ENCODE assay signal across 1 cellular context in the genomic region with DNA sequence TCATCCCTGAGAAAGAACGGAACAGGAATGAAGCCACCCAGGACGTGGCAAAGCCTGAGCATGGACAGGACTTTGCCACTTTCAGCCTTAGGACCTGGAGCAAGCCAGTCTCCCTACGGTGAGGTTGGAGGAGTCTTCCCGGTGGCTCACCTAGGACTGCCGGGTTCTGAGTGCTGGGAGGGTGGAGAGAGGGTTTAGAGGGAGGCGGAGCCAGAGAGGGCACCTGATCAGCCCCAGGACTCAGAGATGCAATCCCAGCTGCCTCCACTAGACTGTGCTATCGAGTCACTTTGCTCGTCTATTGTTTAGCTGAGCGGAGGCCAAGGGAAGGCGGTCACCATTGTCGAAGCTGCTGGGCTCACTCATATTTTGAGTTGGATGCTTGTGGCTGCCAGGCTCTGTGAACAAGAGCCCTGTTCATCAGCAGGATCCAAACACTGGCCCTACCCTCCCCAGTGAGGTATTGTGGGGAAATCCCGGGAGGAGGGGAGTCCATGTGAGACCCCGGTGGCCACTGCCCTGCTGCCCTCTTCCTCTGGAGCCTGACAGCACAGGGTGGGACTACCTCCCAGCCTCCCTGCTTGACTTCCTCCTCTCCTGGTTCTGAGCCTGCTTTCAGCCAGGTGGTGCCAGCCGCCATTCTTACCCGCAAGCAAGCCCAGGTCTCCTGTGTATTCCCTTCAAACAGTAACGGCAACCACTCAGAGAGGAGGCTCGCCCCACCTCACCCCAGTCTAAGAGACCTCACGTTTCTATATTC.
TF ChIP-seq lines count a peak whose summit lies in the region.

No MANE protein-coding gene starts in this region.

TF ChIP-seq in HepG2, 621 proteins besides CTCF, POLR2A, EP300 and RAD21 (continues in another document):
- TF ChIP-seq ZNF280D (CRISPR knock-in tag; IDR thresholded peaks at IDR 0.05) (no peak), AHR (CRISPR knock-in tag; IDR thresholded peaks at IDR 0.05) (no peak), SMC3 (IDR thresholded peaks at IDR 0.05; ENCODE audit: low read length) (peak; percentile 58), MZF1 (CRISPR knock-in tag; IDR thresholded peaks at IDR 0.05; ENCODE audit: borderline replicate concordance) (no peak), TCF7 (IDR thresholded peaks at IDR 0.05; ENCODE audit: low read depth) (no peak), ZSCAN5A (CRISPR knock-in tag; IDR thresholded peaks at IDR 0.05; ENCODE audit: borderline replicate concordance) (no peak), RFX3 (CRISPR knock-in tag; IDR thresholded peaks at IDR 0.05) (no peak), TCF12 (IDR thresholded peaks at IDR 0.05) (no peak), TCF12 (CRISPR knock-in tag; IDR thresholded peaks at IDR 0.05) (no peak), MLX (CRISPR knock-in tag; IDR thresholded peaks at IDR 0.05) (no peak), SIX4 (CRISPR knock-in tag; IDR thresholded peaks at IDR 0.05) (no peak), SCMH1 (CRISPR knock-in tag; IDR thresholded peaks at IDR 0.05; ENCODE audit: borderline replicate concordance) (no peak), NFE2 (CRISPR knock-in tag; IDR thresholded peaks at IDR 0.05) (no peak), KMT2B (CRISPR knock-in tag; IDR thresholded peaks at IDR 0.05) (no peak), ETV5 (CRISPR knock-in tag; IDR thresholded peaks at IDR 0.05; ENCODE audit: borderline replicate concordance) (0 out of 2 replicates have a peak, but pooled peaks have one; percentile 22), ZNF552 (CRISPR knock-in tag; IDR thresholded peaks at IDR 0.05; ENCODE audit: borderline replicate concordance) (no peak), LBX2 (CRISPR knock-in tag; IDR thresholded peaks at IDR 0.05; ENCODE audit: borderline replicate concordance) (no peak), ZNF451 (CRISPR knock-in tag; IDR thresholded peaks at IDR 0.05) (no peak), ZBTB8A (CRISPR knock-in tag; IDR thresholded peaks at IDR 0.05; ENCODE audit: borderline replicate concordance, low read depth) (no peak), NCOA1 (CRISPR knock-in tag; IDR thresholded peaks at IDR 0.05) (no peak), ZSCAN20 (CRISPR knock-in tag; IDR thresholded peaks at IDR 0.05; ENCODE audit: borderline replicate concordance) (no peak), IRX3 (CRISPR knock-in tag; IDR thresholded peaks at IDR 0.05; ENCODE audit: borderline replicate concordance, low read depth) (no peak), NFE2L2 (IDR thresholded peaks at IDR 0.05; ENCODE audit: low read length) (no peak), ZNF556 (CRISPR knock-in tag; IDR thresholded peaks at IDR 0.05; ENCODE audit: borderline replicate concordance) (0 out of 2 replicates have a peak, but pooled peaks have one; percentile 27), ZFX (CRISPR knock-in tag; IDR thresholded peaks at IDR 0.05; ENCODE audit: low read depth) (no peak), SPEN (CRISPR knock-in tag; IDR thresholded peaks at IDR 0.05; ENCODE audit: low read depth) (no peak), ZNF709 (CRISPR knock-in tag; IDR thresholded peaks at IDR 0.05) (no peak), CCDC6 (CRISPR knock-in tag; IDR thresholded peaks at IDR 0.05) (no peak), PHB2 (IDR thresholded peaks at IDR 0.05; ENCODE audit: partially characterized antibody) (no peak), ZMYM4 (CRISPR knock-in tag; IDR thresholded peaks at IDR 0.05) (peak; percentile 54; the same call in 1 of the 2 replicates), HOXD1 (CRISPR knock-in tag; IDR thresholded peaks at IDR 0.05) (no peak), ZNF790 (CRISPR knock-in tag; IDR thresholded peaks at IDR 0.05; ENCODE audit: borderline replicate concordance) (no peak), HNRNPLL (IDR thresholded peaks at IDR 0.05; ENCODE audit: low read depth, low read length, poor library complexity, severe bottlenecking) (no peak), GZF1 (CRISPR knock-in tag; IDR thresholded peaks at IDR 0.05) (no peak), TEAD3 (CRISPR knock-in tag; optimal IDR thresholded peaks at IDR 0.05; ENCODE audit: borderline replicate concordance) (peak; percentile 43), ARNT (IDR thresholded peaks at IDR 0.05) (no peak), BHLHE40 (IDR thresholded peaks at IDR 0.05; ENCODE audit: low read length) (peak; percentile 29; the same call in 1 of the 2 replicates), ERF (CRISPR knock-in tag; IDR thresholded peaks at IDR 0.05) (0 out of 2 replicates have a peak, but pooled peaks have one; percentile 38), XBP1 (CRISPR knock-in tag; IDR thresholded peaks at IDR 0.05) (no peak), DDIT3 (CRISPR knock-in tag; IDR thresholded peaks at IDR 0.05) (no peak), ZNF660 (CRISPR knock-in tag; IDR thresholded peaks at IDR 0.05; ENCODE audit: borderline replicate concordance, low read depth) (no peak), SNAPC4 (CRISPR knock-in tag; IDR thresholded peaks at IDR 0.05) (no peak), BATF2 (CRISPR knock-in tag; IDR thresholded peaks at IDR 0.05) (no peak)
- TF ChIP-seq, protein P1, sequence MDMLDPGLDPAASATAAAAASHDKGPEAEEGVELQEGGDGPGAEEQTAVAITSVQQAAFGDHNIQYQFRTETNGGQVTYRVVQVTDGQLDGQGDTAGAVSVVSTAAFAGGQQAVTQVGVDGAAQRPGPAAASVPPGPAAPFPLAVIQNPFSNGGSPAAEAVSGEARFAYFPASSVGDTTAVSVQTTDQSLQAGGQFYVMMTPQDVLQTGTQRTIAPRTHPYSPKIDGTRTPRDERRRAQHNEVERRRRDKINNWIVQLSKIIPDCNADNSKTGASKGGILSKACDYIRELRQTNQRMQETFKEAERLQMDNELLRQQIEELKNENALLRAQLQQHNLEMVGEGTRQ (IDR thresholded peaks at IDR 0.05; ENCODE audit: low read depth, low read length), result peak; percentile 61; the same call in 1 of the 2 replicates
- TF ChIP-seq, protein P1 (CRISPR knock-in tag; IDR thresholded peaks at IDR 0.05; ENCODE audit: borderline replicate concordance), result peak; percentile 50; the same call in 1 of the 2 replicates
- TF ChIP-seq, protein P2, sequence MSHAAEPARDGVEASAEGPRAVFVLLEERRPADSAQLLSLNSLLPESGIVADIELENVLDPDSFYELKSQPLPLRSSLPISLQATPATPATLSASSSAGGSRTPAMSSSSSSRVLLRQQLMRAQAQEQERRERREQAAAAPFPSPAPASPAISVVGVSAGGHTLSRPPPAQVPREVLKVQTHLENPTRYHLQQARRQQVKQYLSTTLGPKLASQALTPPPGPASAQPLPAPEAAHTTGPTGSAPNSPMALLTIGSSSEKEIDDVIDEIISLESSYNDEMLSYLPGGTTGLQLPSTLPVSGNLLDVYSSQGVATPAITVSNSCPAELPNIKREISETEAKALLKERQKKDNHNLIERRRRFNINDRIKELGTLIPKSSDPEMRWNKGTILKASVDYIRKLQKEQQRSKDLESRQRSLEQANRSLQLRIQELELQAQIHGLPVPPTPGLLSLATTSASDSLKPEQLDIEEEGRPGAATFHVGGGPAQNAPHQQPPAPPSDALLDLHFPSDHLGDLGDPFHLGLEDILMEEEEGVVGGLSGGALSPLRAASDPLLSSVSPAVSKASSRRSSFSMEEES (CRISPR knock-in tag; IDR thresholded peaks at IDR 0.05), result no peak
- TF ChIP-seq, protein P3, sequence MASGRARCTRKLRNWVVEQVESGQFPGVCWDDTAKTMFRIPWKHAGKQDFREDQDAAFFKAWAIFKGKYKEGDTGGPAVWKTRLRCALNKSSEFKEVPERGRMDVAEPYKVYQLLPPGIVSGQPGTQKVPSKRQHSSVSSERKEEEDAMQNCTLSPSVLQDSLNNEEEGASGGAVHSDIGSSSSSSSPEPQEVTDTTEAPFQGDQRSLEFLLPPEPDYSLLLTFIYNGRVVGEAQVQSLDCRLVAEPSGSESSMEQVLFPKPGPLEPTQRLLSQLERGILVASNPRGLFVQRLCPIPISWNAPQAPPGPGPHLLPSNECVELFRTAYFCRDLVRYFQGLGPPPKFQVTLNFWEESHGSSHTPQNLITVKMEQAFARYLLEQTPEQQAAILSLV (CRISPR knock-in tag; IDR thresholded peaks at IDR 0.05; ENCODE audit: borderline replicate concordance), result no peak
